31 cellular contexts compared by ENCODE assay signal in the genomic region with DNA sequence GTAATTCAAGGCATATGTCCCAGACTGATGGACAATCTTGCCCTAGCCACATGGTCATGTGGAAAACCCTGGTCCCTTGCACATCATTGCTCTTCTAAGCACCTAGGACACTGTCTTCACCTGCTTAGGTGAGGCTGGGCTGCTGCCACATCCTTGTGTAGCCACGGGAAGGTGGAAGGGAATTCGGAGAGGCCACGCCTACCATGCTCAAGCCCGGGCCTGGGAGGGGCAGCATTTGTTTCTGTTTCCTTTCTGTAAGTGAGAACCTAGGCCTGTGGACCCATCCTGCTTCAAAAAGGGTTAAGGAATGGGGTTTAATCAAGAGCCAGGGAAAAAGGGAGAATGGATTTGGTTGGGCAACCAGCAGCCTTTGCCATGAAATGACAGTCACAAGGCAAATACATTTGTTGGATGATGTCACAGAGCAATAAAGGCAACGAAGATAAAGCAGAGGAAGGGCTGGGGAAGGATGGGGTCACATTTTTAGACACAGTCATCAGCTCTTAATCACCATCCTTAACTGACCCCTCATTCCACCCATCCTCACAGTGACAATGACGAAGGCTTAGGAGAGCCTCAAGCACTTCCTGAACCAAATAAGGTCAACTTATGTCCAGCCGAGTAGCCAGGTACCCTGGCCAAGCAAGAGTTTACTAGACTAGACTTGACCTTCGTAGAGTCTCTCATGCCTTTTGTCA. TPM values are rescaled to one million over a fixed set of nuclear protein-coding genes. Genes with fewer than 3 reads are reported as not detected.
"Had no signal": no experiment of that assay in that cellular context is flagged by ENCODE, and none has a peak within 500 bp of the region (broad histone marks: within the 10 kb centered on the region; RNA-seq: fewer than 3 reads in every experiment).

No MANE protein-coding gene starts in this region.

- H3K27ac ChIP-seq: body of pancreas, suprapubic skin had no signal

- H3K36me3 ChIP-seq: suprapubic skin had no signal

- H3K4me1 ChIP-seq: body of pancreas, suprapubic skin had no signal

- H3K4me3 ChIP-seq: body of pancreas, lung, suprapubic skin had no signal

- H3K27me3 ChIP-seq: body of pancreas had no signal

- H3K9me3 ChIP-seq: suprapubic skin had no signal

- DNase-seq: activated CD4-positive, alpha-beta memory T cell treated with anti-CD3 and anti-CD28 coated beads, Interleukin-2, amount 10 ng/mL, durations not matched to agents 7 days and 5 days; activated CD4-positive, alpha-beta T cell treated with anti-CD3 and anti-CD28 coated beads for 48 hours; activated CD4-positive, CD25-positive, alpha-beta regulatory T cell; activated effector memory CD4-positive, alpha-beta T cell treated with anti-CD3 and anti-CD28 coated beads, Interleukin-2, amount 50 U/mL, for 16 hours; activated naive CD4-positive, alpha-beta T cell treated with anti-CD3 and anti-CD28 coated beads, Interleukin-2, amount 50 U/mL, for 16 hours; activated naive CD8-positive, alpha-beta T cell treated with anti-CD3 and anti-CD28 coated beads, Interleukin-2, amount 50 U/mL, for 24 hours; activated T-cell treated with anti-CD3 and anti-CD28 coated beads, Interleukin-2, amount 50 U/mL, for 72 hours; body of pancreas; central memory CD4-positive, alpha-beta T cell; dermis blood vessel endothelial cell; effector memory CD4-positive, alpha-beta T cell; glutamatergic neuron; hypothalamus; left colon; naive thymus-derived CD4-positive, alpha-beta T cell; occipital lobe; small intestine; stimulated activated CD4-positive, alpha-beta T cell treated with anti-CD3 and anti-CD28 coated beads, Interleukin-2, amount 100 ng/mL, for 24 hours; stimulated activated naive CD8-positive, alpha-beta T cell treated with anti-CD3 and anti-CD28 coated beads, Interleukin-15, amount 100 ng/mL, for 72 hours; SW 1271; T-helper 17 cell; trophoblast cell had no signal

- ATAC-seq: activated naive CD8-positive, alpha-beta T cell treated with anti-CD3 and anti-CD28 coated beads, Interleukin-2, amount 50 U/mL, for 24 hours; activated T-cell treated with anti-CD3 and anti-CD28 coated beads, Interleukin-2, amount 50 U/mL, for 72 hours; body of pancreas; esophagus mucosa; left colon; naive thymus-derived CD4-positive, alpha-beta T cell; sciatic nerve; stimulated activated effector memory CD8-positive, alpha-beta T cell treated with anti-CD3 and anti-CD28 coated beads, Interleukin-12 subunit alpha, Interleukin-12 subunit beta, amount 100 ng/mL, for 72 hours; stimulated activated naive CD8-positive, alpha-beta T cell treated with anti-CD3 and anti-CD28 coated beads, Interleukin-15, amount 100 ng/mL, for 72 hours; T-helper 17 cell had no signal

- FAIRE-seq: endothelial cell of umbilical vein, frontal cortex, keratinocyte, small intestine had no signal

RNA-seq across cellular contexts. Expression of a gene that starts 10.1 kb away (rescaled TPM):
- total RNA-seq: activated CD4-positive, alpha-beta memory T cell treated with anti-CD3 and anti-CD28 coated beads, Interleukin-2, amount 10 ng/mL, durations not matched to agents 7 days and 5 days; activated T-cell treated with anti-CD3 and anti-CD28 coated beads, Interleukin-2, amount 50 U/mL, for 72 hours; body of pancreas; endothelial cell of umbilical vein; esophagus mucosa; frontal cortex; left colon; lung; naive thymus-derived CD4-positive, alpha-beta T cell; neural crest cell; occipital lobe; sciatic nerve; T-helper 17 cell had no signal
- polyA plus RNA-seq: endothelial cell of umbilical vein; keratinocyte; naive thymus-derived CD4-positive, alpha-beta T cell had no signal

RNA-seq across cellular contexts. Expression of a gene that starts 59.7 kb away (rescaled TPM):
- total RNA-seq: activated CD4-positive, alpha-beta memory T cell treated with anti-CD3 and anti-CD28 coated beads, Interleukin-2, amount 10 ng/mL, durations not matched to agents 7 days and 5 days; activated T-cell treated with anti-CD3 and anti-CD28 coated beads, Interleukin-2, amount 50 U/mL, for 72 hours; endothelial cell of umbilical vein; T-helper 17 cell had no signal
- polyA plus RNA-seq: endothelial cell of umbilical vein; naive thymus-derived CD4-positive, alpha-beta T cell had no signal
